Comparison of ENCODE assay signal across 11 cellular contexts in genomic region chr17:77869665-77870132, GRCh38.
DNase-seq lines count a peak whose midpoint lies in the region; ATAC-seq, FAIRE-seq and TF ChIP-seq lines count a peak whose summit lies in the region.
"Had no signal": no experiment of that assay in that cellular context is flagged by ENCODE, and none has a peak within 500 bp of the region (broad histone marks: within the 10 kb centered on the region; RNA-seq: fewer than 3 reads in every experiment).

No MANE protein-coding gene starts in this region.

- peak; percentile 95 for FAIRE-seq in GM12878 (lab: Jason Lieb, UNC)

- peak; percentile 39 to 53 for ATAC-seq in CD4-positive, CD25-positive, alpha-beta regulatory T cell (ENCODE audit: low read depth in 2 of 2)
- ATAC-seq in GM19397 (IDR thresholded peaks at IDR 0.05; ENCODE audit: unreplicated experiment): peak; percentile 74
- peak; percentile 85 for ATAC-seq in HG03342 (IDR thresholded peaks at IDR 0.05; ENCODE audit: unreplicated experiment)
- peak; percentile 97 for ATAC-seq in GM12878

- peak overlapping the region; percentile 90 for H3K4me2 ChIP-seq in GM12878 (ENCODE audit: control insufficient read depth, insufficient read depth)

- no peak for TF ChIP-seq POLR2A in GM12878 (IDR thresholded peaks at IDR 0.05; ENCODE audit: low read depth, low read length)

- intact Hi-C loops in GM12878 (cut with micrococcal nuclease; ENCODE audit: unreplicated experiment): loop anchor here (1.0 kb wide), 1 partner anchor 12 kb away; no protein-coding TSS in a partner anchor

- WGBS in GM12878 (ENCODE audit: insufficient coverage, insufficient replicate concordance, low lambda C conversion rate, missing lambda C conversion rate): 0% methylated on average over 10 of the region's 10 CpGs

- H3K36me3 Mint-ChIP-seq in CD4-positive, CD25-positive, alpha-beta regulatory T cell: no peaks in the 10 kb centered on the region

- TF ChIP-seq EP300 in GM12878 (IDR thresholded peaks at IDR 0.05; ENCODE audit: borderline replicate concordance in 1 of 2, control insufficient read depth in 1 of 2, low read depth in 2 of 2, low read length in 2 of 2): peak; percentile 86 to 91; a peak in 3 of 4 replicates

- no peaks in the 10 kb centered on the region for H3K27me3 ChIP-seq in CD4-positive, CD25-positive, alpha-beta regulatory T cell (ENCODE audit: control insufficient read depth, insufficient read depth, low read length)
- peaks cover 0 to 4% of the 10 kb centered on the region in 2 experiments; a peak in 1 of 4 replicates for H3K27me3 ChIP-seq in GM12878 (replicated peaks in 1 of 2; ENCODE audit: control insufficient read depth in 2 of 2, insufficient read depth in 2 of 2, low read length in 1 of 2)

- H2AFZ ChIP-seq in GM12878 (ENCODE audit: control insufficient read depth, low read depth, low read length): peak overlapping the region; percentile 5; the same call in 1 of the 2 replicates

- H3K27me3 Mint-ChIP-seq in CD4-positive, CD25-positive, alpha-beta regulatory T cell: no peaks in the 10 kb centered on the region

- peak overlapping the region in 1 of 3 donors; percentile 56 for H3K27ac Mint-ChIP-seq in CD4-positive, CD25-positive, alpha-beta regulatory T cell

- TF ChIP-seq CTCF in GM12878 (IDR thresholded peaks at IDR 0.05 in 2 of 3, conservative IDR thresholded peaks at IDR 0.05 in 1 of 3; ENCODE audit: control insufficient read depth in 2 of 3, extremely low read depth in 1 of 3, insufficient read depth in 1 of 3, low read depth in 3 of 3, low read length in 3 of 3): peak in 1 of 3 experiments; percentile 13; a peak in 1 of 6 replicates

- DNase-seq in CD4-positive, CD25-positive, alpha-beta regulatory T cell: peak in 1 of 3 donors; percentile 20
- DNase-seq in GM12878 (ENCODE audit: low read depth, low spot score): peak; percentile 87
- no peak for DNase-seq in D341Med (ENCODE audit: low spot score)
- DNase-seq in NCI-H1694 treated with DMSO at 0.1 percent for 48 hours (lab: John Stamatoyannopoulos, UW): no peak
- no peak for DNase-seq in HPDE6-E6E7 (ENCODE audit: extremely low spot score)
- DNase-seq in NCI-H1930 (lab: John Stamatoyannopoulos, UW): no peak
- DNase-seq: cerebellar nuclear complex, DND-41 had no signal

- H3K9me3 Mint-ChIP-seq in CD4-positive, CD25-positive, alpha-beta regulatory T cell: peaks cover 0 to 1% (median 0%) of the 10 kb centered on the region in 7 donors

- H3K9ac ChIP-seq in GM12878 (ENCODE audit: control insufficient read depth, insufficient read depth, low read length): no peak overlapping the region

- no peaks in the 10 kb centered on the region for H3K79me2 ChIP-seq in GM12878 (ENCODE audit: control insufficient read depth, insufficient read depth, low read length)

- POLR2A ChIA-PET in GM12878 (lab: Charles Lee): interaction anchor here (0.6 to 2.0 kb wide), 8 partner anchors 9 to 184 kb away, joined by 3 to 21 read pairs (median 3); partner anchors contain the start of gene TNRC6C

- H3K27ac ChIP-seq in CD4-positive, CD25-positive, alpha-beta regulatory T cell (ENCODE audit: insufficient read depth, low read length, poor library complexity, severe bottlenecking): no peak overlapping the region
- no peak overlapping the region for H3K27ac ChIP-seq in GM12878 (ENCODE audit: control insufficient read depth, insufficient read depth)
- H3K27ac ChIP-seq: suprapubic skin had no signal

- peaks cover 13 to 47% (median 20%) of the 10 kb centered on the region in 4 donors for H3K4me1 Mint-ChIP-seq in CD4-positive, CD25-positive, alpha-beta regulatory T cell

- BruUV-seq in GM12878 (replicated peaks; lab: Mats Ljungman, UMichigan): no TSS peak

- in situ Hi-C loops in GM12878 (cut with MboI): no loop called here

- SMC1A ChIA-PET in GM12878 (lab: Charles Lee; ENCODE audit: uncharacterized antibody, unreplicated experiment): interaction anchor here (0.9 to 3.4 kb wide), 14 partner anchors 9 to 151 kb away, joined by 3 to 39 read pairs (median 6); partner anchors contain the start of gene TNRC6C

- CTCF ChIA-PET in GM12878 (lab: Yijun Ruan, JAX): interaction anchor here (1.1 to 4.1 kb wide), 9 partner anchors 9 to 144 kb away, joined by 3 to 21 read pairs (median 5); partner anchors contain the start of gene TNRC6C

- TF ChIP-seq RAD21 in GM12878 (IDR thresholded peaks at IDR 0.05; ENCODE audit: insufficient read depth, low read depth, low read length): no peak

- RAD21 ChIA-PET in GM12878 (lab: Charles Lee; ENCODE audit: unreplicated experiment): interaction anchor here (0.6 to 3.5 kb wide), 18 partner anchors 11 to 447 kb away, joined by 3 to 40 read pairs (median 6); partner anchors contain the start of gene TNRC6C

- H4K20me1 ChIP-seq in GM12878 (ENCODE audit: control insufficient read depth, insufficient read depth): no peaks in the 10 kb centered on the region

- H3K4me1 ChIP-seq in CD4-positive, CD25-positive, alpha-beta regulatory T cell (ENCODE audit: control insufficient read depth, insufficient read depth, low read length, poor library complexity, severe bottlenecking): peaks cover 26% of the 10 kb centered on the region
- peaks cover 22% of the 10 kb centered on the region for H3K4me1 ChIP-seq in GM12878 (ENCODE audit: control insufficient read depth, insufficient read depth, low read length)

- no peaks in the 10 kb centered on the region for H3K36me3 ChIP-seq in CD4-positive, CD25-positive, alpha-beta regulatory T cell (ENCODE audit: control insufficient read depth, insufficient read depth, low read length)
- H3K36me3 ChIP-seq in GM12878 (ENCODE audit: control insufficient read depth in 2 of 2, insufficient read depth in 2 of 2, low read length in 1 of 2): no peaks in the 10 kb centered on the region
- H3K36me3 ChIP-seq: suprapubic skin had no signal

- H3K4me3 Mint-ChIP-seq in CD4-positive, CD25-positive, alpha-beta regulatory T cell: peak overlapping the region in 2 of 4 donors; percentile 46 to 69

- H3K9me3 ChIP-seq in CD4-positive, CD25-positive, alpha-beta regulatory T cell (ENCODE audit: control insufficient read depth in 2 of 2, low read length in 2 of 2): no peaks in the 10 kb centered on the region
- H3K9me3 ChIP-seq in GM12878 (replicated peaks; ENCODE audit: control insufficient read depth, insufficient read depth, low read length): no peaks in the 10 kb centered on the region; the same call in 2 of the 3 replicates
- H3K9me3 ChIP-seq: suprapubic skin had no signal

- H3K4me3 ChIP-seq in CD4-positive, CD25-positive, alpha-beta regulatory T cell (ENCODE audit: low read depth, low read length): no peak overlapping the region
- H3K4me3 ChIP-seq in GM12878: no peak overlapping the region
- H3K4me3 ChIP-seq: suprapubic skin had no signal

TF ChIP-seq in GM12878, 131 proteins besides CTCF, POLR2A, EP300 and RAD21 (continues in another document):
- TF ChIP-seq NRF1 (conservative IDR thresholded peaks at IDR 0.05; ENCODE audit: low read depth, low read length): no peak
- no peak for TF ChIP-seq IRF5 (IDR thresholded peaks at IDR 0.05; ENCODE audit: borderline replicate concordance)
- TF ChIP-seq POLR2AphosphoS2 (IDR thresholded peaks at IDR 0.05; ENCODE audit: low read depth, low read length): no peak
- TF ChIP-seq E2F8 (IDR thresholded peaks at IDR 0.05; ENCODE audit: low read depth, partially characterized antibody): no peak
- peak; percentile 85 for TF ChIP-seq ATF7 (IDR thresholded peaks at IDR 0.05; ENCODE audit: low read depth)
- TF ChIP-seq CEBPB (IDR thresholded peaks at IDR 0.05; ENCODE audit: borderline replicate concordance in 1 of 2, low read depth in 2 of 2, low read length in 2 of 2): peak in 1 of 2 experiments; percentile 45; a peak in 1 of 4 replicates
- TF ChIP-seq FOXM1 (IDR thresholded peaks at IDR 0.05; ENCODE audit: low read depth, low read length): 0 out of 2 replicates have a peak, but pooled peaks have one; percentile 46
- TF ChIP-seq CHD1 (IDR thresholded peaks at IDR 0.05; ENCODE audit: low read depth, low read length): no peak
- TF ChIP-seq FOS (IDR thresholded peaks at IDR 0.05; ENCODE audit: borderline replicate concordance, extremely low read depth, insufficient read length): no peak
- 0 out of 2 replicates have a peak, but pooled peaks have one; percentile 3 for TF ChIP-seq BMI1 (IDR thresholded peaks at IDR 0.05; ENCODE audit: borderline replicate concordance)
- TF ChIP-seq KLF5 (IDR thresholded peaks at IDR 0.05; ENCODE audit: partially characterized antibody): no peak
- peak; percentile 94 for TF ChIP-seq DPF2 (IDR thresholded peaks at IDR 0.05)
- TF ChIP-seq CBFB (IDR thresholded peaks at IDR 0.05; ENCODE audit: low read depth): 0 out of 2 replicates have a peak, but pooled peaks have one; percentile 60
- TF ChIP-seq PML (IDR thresholded peaks at IDR 0.05; ENCODE audit: low read length): no peak

Comparison
In these comparisons a context has a peak if more than half of its experiments do, and no peak if none do; other contexts are left out.
1. ATAC-seq: peak in every context shown above with its lines; median percentile 97 in GM12878; 85 in HG03342; 74 in GM19397; 46 in CD4-positive, CD25-positive, alpha-beta regulatory T cell.